Comparison of ENCODE assay signal across 7 cellular contexts in the genomic region with DNA sequence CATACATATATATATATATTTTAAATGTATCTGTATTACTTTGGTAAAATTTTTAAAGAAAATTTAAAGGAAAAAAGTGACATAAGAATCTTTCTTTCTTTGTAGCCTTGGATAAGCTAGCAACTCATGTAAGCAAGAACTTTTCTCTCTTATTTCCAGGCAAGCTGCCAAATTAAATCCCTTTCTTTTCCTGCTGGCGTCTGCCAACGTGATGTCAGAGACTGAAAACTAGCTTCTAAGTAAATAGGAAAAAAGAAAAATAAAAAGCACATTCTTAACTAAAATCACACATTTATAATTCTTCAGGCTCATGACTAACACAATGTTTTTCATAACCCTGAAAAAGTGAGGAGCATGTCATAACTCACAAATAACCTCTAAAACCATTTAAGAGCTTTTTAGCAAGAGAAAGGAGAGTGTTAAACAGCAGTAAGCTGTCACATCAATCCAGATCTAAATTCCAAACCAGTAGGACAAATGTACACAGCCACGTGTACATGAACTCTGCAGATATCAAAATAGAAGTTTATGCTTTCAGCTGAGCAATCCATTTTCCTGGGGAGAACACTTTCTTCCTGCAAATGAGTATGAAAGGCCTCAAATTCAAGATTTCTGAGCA.
DNase-seq lines count a peak whose midpoint lies in the region; ATAC-seq and TF ChIP-seq lines count a peak whose summit lies in the region.

No MANE protein-coding gene starts in this region.

- H3K27me3 ChIP-seq in MG63, result no peaks in the 10 kb centered on the region
- H3K27me3 ChIP-seq in breast epithelium, result no peaks in the 10 kb centered on the region
- H3K27me3 ChIP-seq in tibial nerve, result no peaks in the 10 kb centered on the region

- H3K4me3 ChIP-seq in MG63 (no peak overlapping the region), breast epithelium (no peak overlapping the region), tibial nerve (no peak overlapping the region)

- H3K27ac ChIP-seq in breast epithelium (peak overlapping the region; percentile 74 to 84), tibial nerve (peak overlapping the region; percentile 32 to 86 (median 56))

- TF ChIP-seq CTCF in breast epithelium (IDR thresholded peaks at IDR 0.05) (no peak), tibial nerve (IDR thresholded peaks at IDR 0.05) (no peak)

- WGBS in tibial nerve, 2 donors, result 2 to 6% methylated on average over 3 of the region's 3 CpGs

- TF ChIP-seq POLR2A in breast epithelium (IDR thresholded peaks at IDR 0.05) (no peak), tibial nerve (IDR thresholded peaks at IDR 0.05) (no peak)

- peak; percentile 54 to 60 for TF ChIP-seq EP300 in tibial nerve (IDR thresholded peaks at IDR 0.05)

- DNase-seq in MG63 (peak; percentile 39), breast epithelium (ENCODE audit: low spot score in 2 of 2) (peak in 1 of 2 donors; percentile 67), left kidney (ENCODE audit: low read depth, low spot score) (peak; percentile 71), tibial nerve (ENCODE audit: low spot score in 2 of 2) (peak in 1 of 2 donors; percentile 61), NCI-H2107 treated with DMSO at 0.1 percent for 48 hours (lab: John Stamatoyannopoulos, UW; ENCODE audit: unreplicated experiment) (no peak), iPS-NIHi11 (ENCODE audit: low spot score) (no peak)

- intact Hi-C loops in breast epithelium (cut with DNase I; ENCODE audit: low total_unique reads), result loop anchor here (10.0 kb wide), 1 partner anchor 1545 kb away; no protein-coding TSS in a partner anchor

- H3K4me1 ChIP-seq in breast epithelium, result peaks cover 5 to 8% of the 10 kb centered on the region in 2 donors
- H3K4me1 ChIP-seq in tibial nerve, result peaks cover 0 to 67% (median 22%) of the 10 kb centered on the region in 4 donors

- no peaks in the 10 kb centered on the region for H3K36me3 ChIP-seq in MG63
- no peaks in the 10 kb centered on the region for H3K36me3 ChIP-seq in breast epithelium
- H3K36me3 ChIP-seq in tibial nerve, result no peaks in the 10 kb centered on the region

- no peaks in the 10 kb centered on the region for H3K9me3 ChIP-seq in MG63
- H3K9me3 ChIP-seq in breast epithelium, result no peaks in the 10 kb centered on the region
- peaks cover 0 to 7% (median 0%) of the 10 kb centered on the region in 4 donors for H3K9me3 ChIP-seq in tibial nerve

- ATAC-seq in HG02759 (IDR thresholded peaks at IDR 0.05; ENCODE audit: unreplicated experiment), result no peak

Comparison
In these comparisons a context has a peak if more than half of its experiments do, and no peak if none do; other contexts are left out.
1. DNase-seq: peak in MG63 (single experiment) and left kidney (single experiment); none in NCI-H2107 treated with DMSO at 0.1 percent for 48 hours (single experiment) and iPS-NIHi11 (single experiment).